25 cellular contexts compared by ENCODE assay signal in the genomic region with DNA sequence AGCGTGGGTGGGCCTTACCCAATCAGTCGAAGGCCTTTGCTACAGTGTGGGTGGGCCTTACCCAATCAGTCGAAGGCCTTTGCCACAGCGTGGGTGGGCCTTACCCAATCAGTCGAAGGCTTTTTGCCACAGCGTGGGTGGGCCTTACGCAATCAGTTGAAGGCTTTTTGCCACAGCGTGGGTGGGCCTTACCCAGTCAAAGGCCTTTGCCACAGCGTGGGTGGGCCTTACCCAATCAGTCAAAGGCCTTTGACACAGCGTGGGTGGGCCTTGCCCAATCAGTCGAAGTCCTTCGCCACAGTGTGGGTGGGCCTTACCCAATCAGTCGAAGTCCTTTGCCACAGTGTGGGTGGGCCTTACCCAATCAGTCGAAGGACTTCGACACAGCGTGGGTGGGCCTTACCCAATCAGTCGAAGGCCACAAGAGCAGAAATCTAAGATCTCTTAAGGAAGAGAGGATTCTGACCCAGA. TPM values are rescaled to one million over a fixed set of nuclear protein-coding genes. Genes with fewer than 3 reads are reported as not detected.
DNase-seq lines count a peak whose midpoint lies in the region; ATAC-seq, FAIRE-seq and TF ChIP-seq lines count a peak whose summit lies in the region.
"Had no signal": no experiment of that assay in that cellular context is flagged by ENCODE, and none has a peak within 500 bp of the region (broad histone marks: within the 10 kb centered on the region; RNA-seq: fewer than 3 reads in every experiment).

No MANE protein-coding gene starts in this region.

- H4K20me1 ChIP-seq in HepG2 (ENCODE audit: insufficient read depth, low read length): no peaks in the 10 kb centered on the region
- H4K20me1 ChIP-seq: BLaER1 had no signal

- DNase-seq in NCI-H2227 (lab: John Stamatoyannopoulos, UW; ENCODE audit: unreplicated experiment) (peak; percentile 56), NCI-H2227 treated with DMSO at 0.1 percent for 48 hours (lab: John Stamatoyannopoulos, UW) (no peak), HepG2 (ENCODE audit: low spot score) (no peak), right lobe of liver (no peak), upper lobe of right lung (peak; percentile 33), NCI-H187 treated with DMSO at 0.1 percent for 48 hours (lab: John Stamatoyannopoulos, UW) (no peak)
- no peak for DNase-seq in central memory CD8-positive, alpha-beta T cell (ENCODE audit: low spot score in 2 of 2)
- DNase-seq: activated T-cell treated with anti-CD3 and anti-CD28 coated beads, Interleukin-2, amount 50 U/mL, for 48 hours; Calu3; head of caudate nucleus; left ventricle myocardium superior; MM.1S; NCI-H1436 treated with DMSO at 0.1 percent for 48 hours; NCI-H2171 treated with DMSO at 0.1 percent for 48 hours; NCI-H69; SHP77; substantia nigra had no signal

- H3K4me2 ChIP-seq in HepG2 (ENCODE audit: low read depth, low read length): no peak overlapping the region

- FAIRE-seq in HepG2 (lab: Jason Lieb, UNC): no peak

- ATAC-seq in HepG2 (no peak), right lobe of liver (no peak), upper lobe of right lung (no peak), HG03432 (IDR thresholded peaks at IDR 0.05; ENCODE audit: unreplicated experiment) (no peak)
- ATAC-seq in central memory CD8-positive, alpha-beta T cell (replicated peaks; ENCODE audit: extremely low read depth, poor library complexity, severe bottlenecking): no peak
- ATAC-seq: body of pancreas, HCT116, left ventricle myocardium superior, psoas muscle had no signal

- CTCF ChIA-PET in HepG2 (lab: Yijun Ruan, JAX; ENCODE audit: low intra/inter-chr PET ratio, low total read pairs): no interaction called here

- H3K9me3 ChIP-seq in HepG2 (ENCODE audit: low read length): no peaks in the 10 kb centered on the region
- no peaks in the 10 kb centered on the region for H3K9me3 ChIP-seq in right lobe of liver
- H3K9me3 ChIP-seq in upper lobe of right lung: no peaks in the 10 kb centered on the region
- H3K9me3 ChIP-seq: psoas muscle had no signal

- TF ChIP-seq CTCF in HepG2 (CRISPR knock-in tag; IDR thresholded peaks at IDR 0.05): no peak
- TF ChIP-seq CTCF in right lobe of liver (IDR thresholded peaks at IDR 0.05): no peak
- TF ChIP-seq CTCF in upper lobe of right lung (IDR thresholded peaks at IDR 0.05): no peak

- POLR2A ChIA-PET in HepG2 (lab: Yijun Ruan, JAX): interaction anchor here (0.9 to 5.2 kb wide), 2 partner anchors 8 to 12 kb away, joined by 3 to 37 read pairs; no protein-coding TSS in a partner anchor

- no peak overlapping the region for H2AFZ ChIP-seq in HepG2 (ENCODE audit: low read length)

- H3K4me1 ChIP-seq in HepG2 (ENCODE audit: insufficient read depth, low read length) (0 out of 2 replicates have a peak, but pooled peaks cover 6% of the 10 kb centered on the region), right lobe of liver (no peaks in the 10 kb centered on the region), upper lobe of right lung (no peaks in the 10 kb centered on the region)
- H3K4me1 ChIP-seq: body of pancreas, psoas muscle had no signal

- H3K36me3 ChIP-seq in HepG2 (replicated peaks in 1 of 2; ENCODE audit: control insufficient read depth in 1 of 2, insufficient read depth in 2 of 2, low read length in 2 of 2) (peaks cover 3 to 6% of the 10 kb centered on the region in 2 experiments; a peak in 4 of 5 replicates), right lobe of liver (peaks cover 0 to 19% (median 6%) of the 10 kb centered on the region in 4 donors), upper lobe of right lung (peaks cover 13% of the 10 kb centered on the region)

- no peaks in the 10 kb centered on the region for H3K9me3 Mint-ChIP-seq in central memory CD8-positive, alpha-beta T cell

- H3K27me3 Mint-ChIP-seq in central memory CD8-positive, alpha-beta T cell: no peaks in the 10 kb centered on the region

- peaks cover 36% of the 10 kb centered on the region for H3K36me3 Mint-ChIP-seq in central memory CD8-positive, alpha-beta T cell (ENCODE audit: insufficient read depth)

- no TSS peak for BruUV-seq in HepG2 (replicated peaks; lab: Mats Ljungman, UMichigan)

- no peak for TF ChIP-seq RAD21 in HepG2 (CRISPR knock-in tag; IDR thresholded peaks at IDR 0.05)

- H3K9ac ChIP-seq in HepG2 (ENCODE audit: insufficient read depth, low read depth, low read length): no peak overlapping the region
- H3K9ac ChIP-seq: BLaER1 had no signal

- H3K4me1 Mint-ChIP-seq in central memory CD8-positive, alpha-beta T cell: peaks cover 37% of the 10 kb centered on the region

- H3K27me3 ChIP-seq in HepG2 (ENCODE audit: control insufficient read depth in 1 of 2, insufficient read depth in 2 of 2, low read length in 2 of 2) (no peaks in the 10 kb centered on the region), right lobe of liver (no peaks in the 10 kb centered on the region), upper lobe of right lung (no peaks in the 10 kb centered on the region)
- H3K27me3 ChIP-seq: BLaER1, body of pancreas had no signal

- TF ChIP-seq POLR2A in HepG2 (IDR thresholded peaks at IDR 0.05; ENCODE audit: insufficient read depth in 1 of 2, low read depth in 2 of 2, low read length in 2 of 2): no peak
- no peak for TF ChIP-seq POLR2A in right lobe of liver (IDR thresholded peaks at IDR 0.05)

- in situ Hi-C loops in HepG2 (cut with HindIII; ENCODE audit: extremely low pct_ligation_motif_present, low pct_unique_long_range_greater_than_20kb): no loop called here

- no peak overlapping the region for H3K27ac ChIP-seq in HepG2 (ENCODE audit: extremely low read length, insufficient read depth, low read length)
- H3K27ac ChIP-seq in right lobe of liver: no peak overlapping the region
- no peak overlapping the region for H3K27ac ChIP-seq in upper lobe of right lung
- H3K27ac ChIP-seq: BLaER1, body of pancreas, psoas muscle had no signal

- peak overlapping the region; percentile 45 for H3K4me3 Mint-ChIP-seq in central memory CD8-positive, alpha-beta T cell
- H3K4me3 Mint-ChIP-seq: neural crest cell had no signal

- H3K79me2 ChIP-seq in HepG2 (ENCODE audit: insufficient read depth, low read length): no peaks in the 10 kb centered on the region

- no peak overlapping the region for H3K4me3 ChIP-seq in HepG2 (replicated peaks in 1 of 3; ENCODE audit: insufficient read depth in 1 of 3, low read depth in 2 of 3, low read length in 3 of 3)
- H3K4me3 ChIP-seq in right lobe of liver: no peak overlapping the region
- no peak overlapping the region for H3K4me3 ChIP-seq in upper lobe of right lung
- H3K4me3 ChIP-seq: BLaER1, body of pancreas, psoas muscle had no signal

- intact Hi-C loops in HepG2 (cut with micrococcal nuclease; ENCODE audit: unreplicated experiment): no loop called here
- intact Hi-C loops in right lobe of liver (cut with DNase I): no loop called here
- intact Hi-C loops in upper lobe of right lung (cut with DNase I): no loop called here

- peak overlapping the region; percentile 99 for H3K27ac Mint-ChIP-seq in central memory CD8-positive, alpha-beta T cell (ENCODE audit: low read depth)

- TF ChIP-seq EP300 in HepG2 (IDR thresholded peaks at IDR 0.05; ENCODE audit: low read depth in 2 of 2, low read length in 2 of 2) (no peak), HepG2 (CRISPR knock-in tag; IDR thresholded peaks at IDR 0.05; ENCODE audit: borderline replicate concordance) (no peak)

- 98% methylated on average over 7 of the region's 17 CpGs for WGBS in HepG2 (ENCODE audit: low lambda C conversion rate)
- WGBS in right lobe of liver (ENCODE audit: insufficient coverage, low coverage, low lambda C conversion rate, missing lambda C conversion rate): no CpG with 5 or more reads among the region's 17 CpGs

RNA-seq across cellular contexts. Expression of a gene that starts 16.3 kb away (rescaled TPM):
- total RNA-seq in HepG2 (2016; rRNA removed; fragmentation: Illumina TruSeq; extraction: Trizol) (0.20 and 0.72 TPM in 2 replicates), right lobe of liver (under 1 TPM in 3 of 6 experiments, not detected in 3; 0.53 to 0.83 (median 0.70) TPM), upper lobe of right lung (not detected)
- total RNA-seq in HepG2 (2016; cell fraction: cytosol; rRNA removed; fragmentation: Illumina TruSeq; extraction: Trizol; ENCODE audit: low read depth): 0.30 TPM in 1 of 2 replicates, not detected in the other
- total RNA-seq in HepG2 (2016; cell fraction: insoluble cytoplasmic fraction; rRNA removed; fragmentation: Illumina TruSeq; extraction: Trizol): 0.32 and 0.36 TPM in 2 replicates
- 0.34 and 0.52 TPM in 2 replicates for total RNA-seq in HepG2 (2016; cell fraction: membrane; rRNA removed; fragmentation: Illumina TruSeq; extraction: Trizol)
- total RNA-seq in HepG2 (2016; cell fraction: nucleus; rRNA removed; fragmentation: Illumina TruSeq; extraction: Trizol): 0.72 and 0.75 TPM in 2 replicates
- 0.17 and 0.30 TPM in 2 replicates for polyA plus RNA-seq in HepG2 (2011; rRNA removed)
- polyA plus RNA-seq in HepG2 (2011; cell fraction: cytosol; rRNA removed): 0.14 and 0.27 TPM in 2 replicates
- polyA plus RNA-seq in HepG2 (2011; cell fraction: nucleus; rRNA removed): 4.0 and 5.9 TPM in 2 replicates
- 0.87 and 1.1 TPM in 2 replicates for polyA plus RNA-seq in HepG2 (2012)
- polyA plus RNA-seq in HepG2 (2016; cell fraction: cytosol; fragmentation: Illumina TruSeq; extraction: Trizol; ENCODE audit: low read depth): 0.07 TPM in 1 of 2 replicates, not detected in the other
- 0.29 and 0.79 TPM in 2 replicates for polyA plus RNA-seq in HepG2 (2016; cell fraction: insoluble cytoplasmic fraction; fragmentation: Illumina TruSeq; extraction: Trizol; ENCODE audit: low read depth)
- polyA plus RNA-seq in HepG2 (2016; cell fraction: membrane; fragmentation: Illumina TruSeq; extraction: Trizol; ENCODE audit: low read depth): 0.31 and 0.40 TPM in 2 replicates
- polyA plus RNA-seq in HepG2 (2016; cell fraction: nucleus; fragmentation: Illumina TruSeq; extraction: Trizol; ENCODE audit: insufficient read depth, low read depth): 2.5 and 3.4 TPM in 2 replicates
- 2.6 TPM in 1 of 2 replicates, not detected in the other for polyA minus RNA-seq in HepG2 (2011; rRNA and poly(A)+ RNA removed; ENCODE audit: low replicate concordance)
- polyA minus RNA-seq in HepG2 (2011; cell fraction: cytosol; rRNA and poly(A)+ RNA removed): 1.1 and 1.4 TPM in 2 replicates
- 1.9 and 2.1 TPM in 2 replicates for polyA minus RNA-seq in HepG2 (2011; cell fraction: nucleus; rRNA and poly(A)+ RNA removed)
- total RNA-seq: body of pancreas, Calu3, left ventricle myocardium superior, urinary bladder had no signal
- polyA plus RNA-seq: fibroblast of lung, urinary bladder had no signal

RNA-seq across cellular contexts. Expression of a gene that starts 25.9 kb away (rescaled TPM):
- total RNA-seq in HepG2 (2016; rRNA removed; fragmentation: Illumina TruSeq; extraction: Trizol): 10.2 and 20.3 TPM in 2 replicates
- total RNA-seq in HepG2 (2016; cell fraction: cytosol; rRNA removed; fragmentation: Illumina TruSeq; extraction: Trizol; ENCODE audit: low read depth): 5.4 and 6.4 TPM in 2 replicates
- 9.1 and 22.3 TPM in 2 replicates for total RNA-seq in HepG2 (2016; cell fraction: insoluble cytoplasmic fraction; rRNA removed; fragmentation: Illumina TruSeq; extraction: Trizol)
- 6.5 and 7.3 TPM in 2 replicates for total RNA-seq in HepG2 (2016; cell fraction: membrane; rRNA removed; fragmentation: Illumina TruSeq; extraction: Trizol)
- total RNA-seq in HepG2 (2016; cell fraction: nucleus; rRNA removed; fragmentation: Illumina TruSeq; extraction: Trizol): 18.0 and 21.4 TPM in 2 replicates
- polyA plus RNA-seq in HepG2 (2011; rRNA removed): 19.2 and 20.5 TPM in 2 replicates
- 6.4 and 12.2 TPM in 2 replicates for polyA plus RNA-seq in HepG2 (2011; cell fraction: cytosol; rRNA removed)
- polyA plus RNA-seq in HepG2 (2011; cell fraction: nucleus; rRNA removed): 166 and 260 TPM in 2 replicates
- 16.1 and 26.4 TPM in 2 replicates for polyA plus RNA-seq in HepG2 (2012)
- polyA plus RNA-seq in HepG2 (2016; cell fraction: cytosol; fragmentation: Illumina TruSeq; extraction: Trizol; ENCODE audit: low read depth): 1.4 and 1.5 TPM in 2 replicates
- polyA plus RNA-seq in HepG2 (2016; cell fraction: insoluble cytoplasmic fraction; fragmentation: Illumina TruSeq; extraction: Trizol; ENCODE audit: low read depth): 7.6 and 10.2 TPM in 2 replicates
- 3.0 and 3.4 TPM in 2 replicates for polyA plus RNA-seq in HepG2 (2016; cell fraction: membrane; fragmentation: Illumina TruSeq; extraction: Trizol; ENCODE audit: low read depth)
- 52.5 and 55.5 TPM in 2 replicates for polyA plus RNA-seq in HepG2 (2016; cell fraction: nucleus; fragmentation: Illumina TruSeq; extraction: Trizol; ENCODE audit: insufficient read depth, low read depth)
- 12.2 and 16.0 TPM in 2 replicates for polyA minus RNA-seq in HepG2 (2011; rRNA and poly(A)+ RNA removed; ENCODE audit: low replicate concordance)
- polyA minus RNA-seq in HepG2 (2011; cell fraction: cytosol; rRNA and poly(A)+ RNA removed): 6.7 and 8.6 TPM in 2 replicates
- polyA minus RNA-seq in HepG2 (2011; cell fraction: nucleus; rRNA and poly(A)+ RNA removed): 21.5 and 26.5 TPM in 2 replicates
- 10 to 100 TPM; 18.9 to 38.6 (median 25.9) TPM for total RNA-seq in right lobe of liver
- 28.8 TPM for total RNA-seq in upper lobe of right lung

RNA-seq across cellular contexts. Expression of a gene that starts 48.7 kb away (rescaled TPM):
- 104 and 107 TPM in 2 replicates for total RNA-seq in HepG2 (2016; rRNA removed; fragmentation: Illumina TruSeq; extraction: Trizol)
- 27.0 and 30.1 TPM in 2 replicates for total RNA-seq in HepG2 (2016; cell fraction: cytosol; rRNA removed; fragmentation: Illumina TruSeq; extraction: Trizol; ENCODE audit: low read depth)
- 108 and 118 TPM in 2 replicates for total RNA-seq in HepG2 (2016; cell fraction: insoluble cytoplasmic fraction; rRNA removed; fragmentation: Illumina TruSeq; extraction: Trizol)
- total RNA-seq in HepG2 (2016; cell fraction: membrane; rRNA removed; fragmentation: Illumina TruSeq; extraction: Trizol): 67.8 and 70.6 TPM in 2 replicates
- total RNA-seq in HepG2 (2016; cell fraction: nucleus; rRNA removed; fragmentation: Illumina TruSeq; extraction: Trizol): 43.9 and 53.0 TPM in 2 replicates
- polyA plus RNA-seq in HepG2 (2011; rRNA removed): 53.5 and 71.4 TPM in 2 replicates
- 52.8 and 126 TPM in 2 replicates for polyA plus RNA-seq in HepG2 (2011; cell fraction: cytosol; rRNA removed)
- 167 and 187 TPM in 2 replicates for polyA plus RNA-seq in HepG2 (2011; cell fraction: nucleus; rRNA removed)
- polyA plus RNA-seq in HepG2 (2012): 34.5 and 40.6 TPM in 2 replicates
- polyA plus RNA-seq in HepG2 (2016; cell fraction: cytosol; fragmentation: Illumina TruSeq; extraction: Trizol; ENCODE audit: low read depth): 23.8 and 25.7 TPM in 2 replicates
- polyA plus RNA-seq in HepG2 (2016; cell fraction: insoluble cytoplasmic fraction; fragmentation: Illumina TruSeq; extraction: Trizol; ENCODE audit: low read depth): 96.8 and 121 TPM in 2 replicates
- polyA plus RNA-seq in HepG2 (2016; cell fraction: membrane; fragmentation: Illumina TruSeq; extraction: Trizol; ENCODE audit: low read depth): 48.5 and 51.3 TPM in 2 replicates
- polyA plus RNA-seq in HepG2 (2016; cell fraction: nucleus; fragmentation: Illumina TruSeq; extraction: Trizol; ENCODE audit: insufficient read depth, low read depth): 84.0 and 95.2 TPM in 2 replicates
- 114 TPM in 1 of 2 replicates, not detected in the other for polyA minus RNA-seq in HepG2 (2011; rRNA and poly(A)+ RNA removed; ENCODE audit: low replicate concordance)
- 45.5 and 50.7 TPM in 2 replicates for polyA minus RNA-seq in HepG2 (2011; cell fraction: cytosol; rRNA and poly(A)+ RNA removed)
- 32.4 and 35.0 TPM in 2 replicates for polyA minus RNA-seq in HepG2 (2011; cell fraction: nucleus; rRNA and poly(A)+ RNA removed)
- total RNA-seq in right lobe of liver: 10 to 100 TPM; 16.8 to 87.1 (median 76.2) TPM
- 0.23 TPM for total RNA-seq in upper lobe of right lung
- total RNA-seq: body of pancreas, fibroblast of lung had no signal
- polyA plus RNA-seq: fibroblast of lung had no signal

RNA-seq across cellular contexts. Expression of a gene that starts 58.5 kb away (rescaled TPM):
- total RNA-seq in HepG2 (2016; rRNA removed; fragmentation: Illumina TruSeq; extraction: Trizol): 56.7 and 61.9 TPM in 2 replicates
- total RNA-seq in HepG2 (2016; cell fraction: cytosol; rRNA removed; fragmentation: Illumina TruSeq; extraction: Trizol; ENCODE audit: low read depth): 33.4 and 40.8 TPM in 2 replicates
- 56.8 and 63.9 TPM in 2 replicates for total RNA-seq in HepG2 (2016; cell fraction: insoluble cytoplasmic fraction; rRNA removed; fragmentation: Illumina TruSeq; extraction: Trizol)
- total RNA-seq in HepG2 (2016; cell fraction: membrane; rRNA removed; fragmentation: Illumina TruSeq; extraction: Trizol): 47.0 and 50.8 TPM in 2 replicates
- 51.6 and 62.1 TPM in 2 replicates for total RNA-seq in HepG2 (2016; cell fraction: nucleus; rRNA removed; fragmentation: Illumina TruSeq; extraction: Trizol)
- 71.9 and 86.9 TPM in 2 replicates for polyA plus RNA-seq in HepG2 (2011; rRNA removed)
- polyA plus RNA-seq in HepG2 (2011; cell fraction: cytosol; rRNA removed): 79.8 and 81.8 TPM in 2 replicates
- 137 and 149 TPM in 2 replicates for polyA plus RNA-seq in HepG2 (2011; cell fraction: nucleus; rRNA removed)
- polyA plus RNA-seq in HepG2 (2012): 47.2 and 55.2 TPM in 2 replicates
- 25.6 and 28.6 TPM in 2 replicates for polyA plus RNA-seq in HepG2 (2016; cell fraction: cytosol; fragmentation: Illumina TruSeq; extraction: Trizol; ENCODE audit: low read depth)
- 56.0 and 56.2 TPM in 2 replicates for polyA plus RNA-seq in HepG2 (2016; cell fraction: insoluble cytoplasmic fraction; fragmentation: Illumina TruSeq; extraction: Trizol; ENCODE audit: low read depth)
- 51.0 and 51.1 TPM in 2 replicates for polyA plus RNA-seq in HepG2 (2016; cell fraction: membrane; fragmentation: Illumina TruSeq; extraction: Trizol; ENCODE audit: low read depth)
- 128 and 130 TPM in 2 replicates for polyA plus RNA-seq in HepG2 (2016; cell fraction: nucleus; fragmentation: Illumina TruSeq; extraction: Trizol; ENCODE audit: insufficient read depth, low read depth)
- 31.8 and 64.1 TPM in 2 replicates for polyA minus RNA-seq in HepG2 (2011; rRNA and poly(A)+ RNA removed; ENCODE audit: low replicate concordance)
- 18.9 and 34.5 TPM in 2 replicates for polyA minus RNA-seq in HepG2 (2011; cell fraction: cytosol; rRNA and poly(A)+ RNA removed)
- 55.4 and 70.4 TPM in 2 replicates for polyA minus RNA-seq in HepG2 (2011; cell fraction: nucleus; rRNA and poly(A)+ RNA removed)
- 10 to 100 TPM in 5 of 6 experiments, 1 to 10 TPM in 1; 8.2 to 20.3 (median 13.0) TPM for total RNA-seq in right lobe of liver
- 36.5 TPM for total RNA-seq in upper lobe of right lung

Comparison
In these comparisons a context has a peak if more than half of its experiments do, and no peak if none do; other contexts are left out.
1. DNase-seq: peak in NCI-H2227 (single experiment) and upper lobe of right lung (single experiment); none in NCI-H2227 treated with DMSO at 0.1 percent for 48 hours (single experiment), HepG2 (single experiment), right lobe of liver (0 of 3), central memory CD8-positive, alpha-beta T cell (0 of 2) and NCI-H187 treated with DMSO at 0.1 percent for 48 hours (single experiment).
2. RNA of a gene that starts 48.7 kb away (total RNA-seq): 27.0 to 118 TPM in HepG2 and 16.8 to 87.1 TPM in right lobe of liver; 0.23 TPM in upper lobe of right lung (single experiment); every median in the first group is over 10 times any median in the second.